In the genomic region with DNA sequence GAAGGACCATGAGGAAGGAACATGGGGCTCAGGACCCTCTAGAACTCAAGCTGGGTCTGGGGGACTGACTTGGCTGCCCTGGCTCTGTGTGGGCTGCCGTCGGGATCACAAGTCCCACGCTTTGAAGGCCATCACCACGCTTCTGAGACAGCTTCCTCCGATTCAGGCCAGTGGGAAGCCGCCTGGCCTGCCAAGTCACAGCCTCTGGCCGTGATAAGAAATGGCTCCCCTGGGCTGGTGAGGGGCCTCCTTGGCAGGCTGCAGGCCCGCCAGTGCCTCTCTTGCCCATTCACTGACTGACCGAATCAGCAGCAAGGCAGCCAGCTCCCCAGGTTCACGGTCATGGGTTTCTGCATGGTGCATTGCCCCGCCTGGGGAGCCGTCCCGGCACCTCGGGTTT, we compare ENCODE assay signal across 18 cellular contexts. TPM values are rescaled to one million over a fixed set of nuclear protein-coding genes. Genes with fewer than 3 reads are reported as not detected.
"Had no signal": no experiment of that assay in that cellular context is flagged by ENCODE, and none has a peak within 500 bp of the region (broad histone marks: within the 10 kb centered on the region; RNA-seq: fewer than 3 reads in every experiment).

No MANE protein-coding gene starts in this region.

- H3K4me1 ChIP-seq: psoas muscle had no signal

- H3K4me3 ChIP-seq: gastroesophageal sphincter, lung, psoas muscle, sigmoid colon, suprapubic skin had no signal

- H3K27me3 ChIP-seq: gastroesophageal sphincter, sigmoid colon, suprapubic skin had no signal

- H3K27me3 Mint-ChIP-seq: central memory CD8-positive, alpha-beta T cell; dendritic cell treated with granulocyte-macrophage colony-stimulating factor and Interleukin-4, amounts not matched to agents 40 ng/mL and 50 ng/mL, for 4 days; naive thymus-derived CD8-positive, alpha-beta T cell had no signal

- DNase-seq: activated CD4-positive, alpha-beta T cell treated with anti-CD3 and anti-CD28 coated beads for 4 hours; activated CD8-positive, alpha-beta memory T cell treated with anti-CD3 and anti-CD28 coated beads, Interleukin-2, amount 50 U/mL, for 48 hours; activated CD8-positive, alpha-beta T cell treated with anti-CD3 and anti-CD28 coated beads, Interleukin-2, amount 10 ng/mL, durations not matched to agents 7 days and 5 days; activated naive CD4-positive, alpha-beta T cell treated with anti-CD3 and anti-CD28 coated beads for 36 hours; kidney glomerular epithelial cell; naive thymus-derived CD8-positive, alpha-beta T cell; sigmoid colon; stimulated activated CD4-positive, alpha-beta T cell treated with anti-CD3 and anti-CD28 coated beads, Interleukin-12 subunit alpha, Interleukin-12 subunit beta, amount 100 ng/mL, for 4 hours; stimulated activated naive CD4-positive, alpha-beta T cell treated with Interleukin-2 at 50 U/mL for 16 hours; SW 1271 had no signal

- H3K27ac Mint-ChIP-seq: activated CD8-positive, alpha-beta T cell treated with anti-CD3 and anti-CD28 coated beads, Interleukin-2, amount 10 ng/mL, durations not matched to agents 7 days and 5 days; activated naive CD4-positive, alpha-beta T cell treated with anti-CD3 and anti-CD28 coated beads for 36 hours; dendritic cell treated with granulocyte-macrophage colony-stimulating factor and Interleukin-4, amounts not matched to agents 40 ng/mL and 50 ng/mL, for 4 days; T-helper 2 cell treated with Interferon-gamma antibody and Interleukin-4, amounts not matched to agents 5 μg/mL and 100 μg/mL, for 36 hours had no signal

- H3K36me3 Mint-ChIP-seq: naive thymus-derived CD8-positive, alpha-beta T cell had no signal

- H3K9me3 Mint-ChIP-seq: activated naive CD4-positive, alpha-beta T cell treated with anti-CD3 and anti-CD28 coated beads for 36 hours; central memory CD8-positive, alpha-beta T cell; dendritic cell treated with granulocyte-macrophage colony-stimulating factor and Interleukin-4, amounts not matched to agents 40 ng/mL and 50 ng/mL, for 4 days; naive thymus-derived CD8-positive, alpha-beta T cell; T-helper 2 cell treated with Interferon-gamma antibody and Interleukin-4, amounts not matched to agents 5 μg/mL and 100 μg/mL, for 36 hours had no signal

- H3K4me3 Mint-ChIP-seq: activated CD8-positive, alpha-beta T cell treated with anti-CD3 and anti-CD28 coated beads, Interleukin-2, amount 10 ng/mL, durations not matched to agents 7 days and 5 days; activated naive CD4-positive, alpha-beta T cell treated with anti-CD3 and anti-CD28 coated beads for 36 hours; central memory CD8-positive, alpha-beta T cell; dendritic cell treated with granulocyte-macrophage colony-stimulating factor and Interleukin-4, amounts not matched to agents 40 ng/mL and 50 ng/mL, for 4 days; naive thymus-derived CD8-positive, alpha-beta T cell; T-helper 2 cell treated with Interferon-gamma antibody and Interleukin-4, amounts not matched to agents 5 μg/mL and 100 μg/mL, for 36 hours had no signal

- H3K36me3 ChIP-seq: sigmoid colon had no signal

- H3K9me3 ChIP-seq: gastroesophageal sphincter, psoas muscle, sigmoid colon, suprapubic skin had no signal

- H3K27ac ChIP-seq: psoas muscle, sigmoid colon, suprapubic skin had no signal

RNA-seq across cellular contexts. Expression of gene COMP, which starts 48.8 kb away (rescaled TPM):
- total RNA-seq: activated CD8-positive, alpha-beta T cell treated with anti-CD3 and anti-CD28 coated beads, Interleukin-2, amount 10 ng/mL, durations not matched to agents 7 days and 5 days; activated naive CD4-positive, alpha-beta T cell treated with anti-CD3 and anti-CD28 coated beads for 36 hours; epithelial cell of proximal tubule; naive thymus-derived CD8-positive, alpha-beta T cell had no signal
